ENCODE assay signal across 15 cellular contexts in genomic region chr3:38348903-38349302, GRCh38. TPM values are rescaled to one million over a fixed set of nuclear protein-coding genes. Genes with fewer than 3 reads are reported as not detected.
DNase-seq lines count a peak whose midpoint lies in the region; ATAC-seq, FAIRE-seq and TF ChIP-seq lines count a peak whose summit lies in the region.
"Had no signal": no experiment of that assay in that cellular context is flagged by ENCODE, and none has a peak within 500 bp of the region (broad histone marks: within the 10 kb centered on the region; RNA-seq: fewer than 3 reads in every experiment).

No MANE protein-coding gene starts in this region.

- H3K4me3 ChIP-seq in fibroblast of the aortic adventitia (ENCODE audit: low read depth, low read length) = no peak overlapping the region
- H3K4me3 ChIP-seq: body of pancreas had no signal

- ATAC-seq in GM21515 (IDR thresholded peaks at IDR 0.05; ENCODE audit: unreplicated experiment) = no peak
- ATAC-seq: activated T-helper 17 cell treated with anti-CD3 and anti-CD28 coated beads, Interleukin-2, amount 50 U/mL, for 72 hours; body of pancreas; stimulated activated naive CD8-positive, alpha-beta T cell treated with anti-CD3 and anti-CD28 coated beads, Interleukin-15, amount 100 ng/mL, for 72 hours; T-cell had no signal

- TF ChIP-seq POLR2A in H54 (IDR thresholded peaks at IDR 0.05; ENCODE audit: low read depth, low read length) = no peak

- DNase-seq in AG08395 (ENCODE audit: low spot score) (peak; percentile 55), H54 (ENCODE audit: insufficient read length, low spot score) (peak; percentile 30), RPMI7951 (ENCODE audit: low read depth) (peak; percentile 71), fibroblast of the aortic adventitia (ENCODE audit: low read depth) (peak; percentile 53), frontal cortex (ENCODE audit: low spot score in 2 of 2) (no peak), DMS53 treated with DMSO at 0.1 percent for 48 hours (lab: John Stamatoyannopoulos, UW; ENCODE audit: unreplicated experiment) (no peak)
- no peak for DNase-seq in stimulated activated CD4-positive, alpha-beta T cell treated with anti-CD3 and anti-CD28 coated beads, Interleukin-4, amount 100 ng/mL, for 1 hour
- DNase-seq: activated CD4-positive, alpha-beta T cell treated with anti-CD3 and anti-CD28 coated beads for 48 hours; BE2C; NCI-H2171; stimulated activated naive CD8-positive, alpha-beta T cell treated with anti-CD3 and anti-CD28 coated beads, Interleukin-15, amount 100 ng/mL, for 72 hours; T-cell had no signal

- no peak for TF ChIP-seq CTCF in fibroblast of the aortic adventitia (IDR thresholded peaks at IDR 0.05; ENCODE audit: insufficient read depth, low read length)

- FAIRE-seq in H54 (lab: Jason Lieb, UNC) (no peak), frontal cortex (lab: Jason Lieb, UNC) (no peak)

RNA-seq across cellular contexts. Expression of gene XYLB, which starts 2.3 kb away (rescaled TPM):
- 7.1 and 7.3 TPM in 2 replicates for total RNA-seq in RPMI7951 (2014; rRNA removed; shearing (Covaris generic))
- total RNA-seq in fibroblast of the aortic adventitia (ENCODE audit: low replicate concordance) = 4.9 and 12.2 TPM in 2 replicates
- 4.1 TPM for total RNA-seq in frontal cortex

Comparison
In these comparisons a context has a peak if more than half of its experiments do, and no peak if none do; other contexts are left out.
1. DNase-seq: peak in AG08395 (single experiment), H54 (single experiment), RPMI7951 (single experiment) and fibroblast of the aortic adventitia (single experiment); none in frontal cortex (0 of 2), stimulated activated CD4-positive, alpha-beta T cell treated with anti-CD3 and anti-CD28 coated beads, Interleukin-4, amount 100 ng/mL, for 1 hour (single experiment) and DMS53 treated with DMSO at 0.1 percent for 48 hours (single experiment).